10 cellular contexts compared by ENCODE assay signal in genomic region chr4:113837397-113837796, GRCh38.
DNase-seq lines count a peak whose midpoint lies in the region; ATAC-seq lines count a peak whose summit lies in the region.
"Had no signal": no experiment of that assay in that cellular context is flagged by ENCODE, and none has a peak within 500 bp of the region (broad histone marks: within the 10 kb centered on the region; RNA-seq: fewer than 3 reads in every experiment).

No MANE protein-coding gene starts in this region.

- peaks cover 0 to 16% (median 13%) of the 10 kb centered on the region in 7 donors for H3K4me1 Mint-ChIP-seq in naive thymus-derived CD4-positive, alpha-beta T cell
- H3K4me1 Mint-ChIP-seq: neural crest cell had no signal

- DNase-seq in GDM1 (lab: John Stamatoyannopoulos, UW) (peak; percentile 64), adipocyte (ENCODE audit: low read depth) (peak; percentile 89), C1 segment of cervical spinal cord (lab: John Stamatoyannopoulos, UW) (no peak)
- DNase-seq in naive thymus-derived CD4-positive, alpha-beta T cell, result no peak
- DNase-seq in stimulated activated CD4-positive, alpha-beta T cell treated with anti-CD3 and anti-CD28 coated beads, Interleukin-12 subunit alpha, Interleukin-12 subunit beta, amount 100 ng/mL, for 4 hours, result no peak
- DNase-seq in activated CD4-positive, alpha-beta T cell treated with anti-CD3 and anti-CD28 coated beads, Interleukin-2, amount 50 U/mL, for 4 hours, result no peak

- ATAC-seq in GM21423 (IDR thresholded peaks at IDR 0.05; ENCODE audit: unreplicated experiment) (peak; percentile 100), HG03571 (IDR thresholded peaks at IDR 0.05; ENCODE audit: unreplicated experiment) (peak; percentile 100)
- ATAC-seq in naive thymus-derived CD4-positive, alpha-beta T cell, result peak; percentile 81

- no peaks in the 10 kb centered on the region for H3K27me3 Mint-ChIP-seq in naive thymus-derived CD4-positive, alpha-beta T cell

- H3K4me1 ChIP-seq in adipocyte (ENCODE audit: control insufficient read depth, insufficient read depth, low read length), result peaks cover 20% of the 10 kb centered on the region
- no peaks in the 10 kb centered on the region for H3K4me1 ChIP-seq in naive thymus-derived CD4-positive, alpha-beta T cell (ENCODE audit: control insufficient read depth in 2 of 2, insufficient read depth in 2 of 2, low read length in 2 of 2)

- POLR2A ChIA-PET in naive thymus-derived CD4-positive, alpha-beta T cell (lab: Charles Lee), result interaction anchor here (0.9 kb wide), 1 partner anchor 12 kb away, joined by 3 read pairs; no protein-coding TSS in a partner anchor

- peaks cover 0 to 4% (median 0%) of the 10 kb centered on the region in 5 donors for H3K36me3 Mint-ChIP-seq in naive thymus-derived CD4-positive, alpha-beta T cell

- no peaks in the 10 kb centered on the region for H3K27me3 ChIP-seq in adipocyte (replicated peaks; ENCODE audit: control insufficient read depth, insufficient read depth, low read length)
- H3K27me3 ChIP-seq in naive thymus-derived CD4-positive, alpha-beta T cell (ENCODE audit: control insufficient read depth in 2 of 2, insufficient read depth in 2 of 2, low read length in 2 of 2), result no peaks in the 10 kb centered on the region

- peak overlapping the region; percentile 16 for H3K9ac ChIP-seq in adipocyte (ENCODE audit: low read length)

- no peak overlapping the region for H3K27ac ChIP-seq in naive thymus-derived CD4-positive, alpha-beta T cell (ENCODE audit: low read depth, low read length)

- no peaks in the 10 kb centered on the region for H3K9me3 Mint-ChIP-seq in naive thymus-derived CD4-positive, alpha-beta T cell
- H3K9me3 Mint-ChIP-seq: neural crest cell; T-helper 1 cell treated with Interleukin-12 subunit alpha and Interleukin-12 subunit beta and Interleukin-4 antibody, amounts not matched to agents 30 μg/mL and 1 μg/mL, for 36 hours had no signal

- no peak overlapping the region for H3K4me3 ChIP-seq in adipocyte (ENCODE audit: low read length)
- no peak overlapping the region for H3K4me3 ChIP-seq in naive thymus-derived CD4-positive, alpha-beta T cell (ENCODE audit: low read length)

- CTCF ChIA-PET in naive thymus-derived CD4-positive, alpha-beta T cell (lab: Charles Lee), result no interaction called here

- no peak overlapping the region for H3K4me3 Mint-ChIP-seq in naive thymus-derived CD4-positive, alpha-beta T cell
- H3K4me3 Mint-ChIP-seq: neural crest cell; T-helper 1 cell treated with Interleukin-12 subunit alpha and Interleukin-12 subunit beta and Interleukin-4 antibody, amounts not matched to agents 30 μg/mL and 1 μg/mL, for 36 hours had no signal

- intact Hi-C loops in naive thymus-derived CD4-positive, alpha-beta T cell (cut with micrococcal nuclease), result loop anchor here in 1 of 2 donors (2.0 kb wide), 1 partner anchor 17 kb away; no protein-coding TSS in a partner anchor

- H3K27ac Mint-ChIP-seq in naive thymus-derived CD4-positive, alpha-beta T cell, result no peak overlapping the region
- H3K27ac Mint-ChIP-seq: T-helper 1 cell treated with Interleukin-12 subunit alpha and Interleukin-12 subunit beta and Interleukin-4 antibody, amounts not matched to agents 30 μg/mL and 1 μg/mL, for 36 hours had no signal

- H3K36me3 ChIP-seq in adipocyte (ENCODE audit: control insufficient read depth, insufficient read depth, low read length, severe bottlenecking), result no peaks in the 10 kb centered on the region
- H3K36me3 ChIP-seq in naive thymus-derived CD4-positive, alpha-beta T cell (ENCODE audit: control insufficient read depth in 2 of 3, insufficient read depth in 3 of 3, low read length in 3 of 3), result no peaks in the 10 kb centered on the region

- no peaks in the 10 kb centered on the region for H3K9me3 ChIP-seq in adipocyte (ENCODE audit: control insufficient read depth, low read length)
- H3K9me3 ChIP-seq in naive thymus-derived CD4-positive, alpha-beta T cell (ENCODE audit: control insufficient read depth in 2 of 3, low read length in 3 of 3), result no peaks in the 10 kb centered on the region

Comparison
In these comparisons a context has a peak if more than half of its experiments do, and no peak if none do; other contexts are left out.
1. DNase-seq: peak in GDM1 (single experiment) and adipocyte (single experiment); none in naive thymus-derived CD4-positive, alpha-beta T cell (0 of 9), stimulated activated CD4-positive, alpha-beta T cell treated with anti-CD3 and anti-CD28 coated beads, Interleukin-12 subunit alpha, Interleukin-12 subunit beta, amount 100 ng/mL, for 4 hours (single experiment), C1 segment of cervical spinal cord (0 of 14) and activated CD4-positive, alpha-beta T cell treated with anti-CD3 and anti-CD28 coated beads, Interleukin-2, amount 50 U/mL, for 4 hours (0 of 2).
2. Peak in every context shown above with its lines, with median percentiles within 50 percentile points of each other: ATAC-seq.